ENCODE assay signal across 35 cellular contexts in genomic region chr2:130762910-130763385, GRCh38. TPM values are rescaled to one million over a fixed set of nuclear protein-coding genes. Genes with fewer than 3 reads are reported as not detected.
"Had no signal": no experiment of that assay in that cellular context is flagged by ENCODE, and none has a peak within 500 bp of the region (broad histone marks: within the 10 kb centered on the region; RNA-seq: fewer than 3 reads in every experiment).

No MANE protein-coding gene starts in this region.

- H3K9ac ChIP-seq: neural progenitor cell had no signal

- H2AFZ ChIP-seq: neural progenitor cell had no signal

- DNase-seq: effector CD8-positive, alpha-beta T cell; endodermal cell; foreskin fibroblast; gastrocnemius medialis; head of caudate nucleus; mesenchymal stem cell; midbrain; naive thymus-derived CD4-positive, alpha-beta T cell; nucleus accumbens; retina; right lobe of liver; stimulated activated CD4-positive, alpha-beta T cell treated with anti-CD3 and anti-CD28 coated beads, Interleukin-2, amount 100 ng/mL, for 24 hours; stimulated activated CD4-positive, alpha-beta T cell treated with anti-CD3 and anti-CD28 coated beads, Interleukin-4, amount 100 ng/mL, for 24 hours; stimulated activated naive CD4-positive, alpha-beta T cell treated with Interleukin-2 at 50 U/mL for 16 hours; stomach; thyroid gland; trophoblast cell had no signal

- H3K4me3 ChIP-seq: gastrocnemius medialis, neural progenitor cell, pancreas, right lobe of liver, smooth muscle cell, stomach, thyroid gland, vagina had no signal

- H3K27ac ChIP-seq: epithelial cell of prostate, gastrocnemius medialis, neural progenitor cell, pancreas, right lobe of liver, stomach, thyroid gland, vagina had no signal

- ATAC-seq: esophagus mucosa; gastrocnemius medialis; left lobe of liver; naive thymus-derived CD4-positive, alpha-beta T cell; pancreas; right lobe of liver; stimulated activated effector memory CD8-positive, alpha-beta T cell treated with anti-CD3 and anti-CD28 coated beads, Interleukin-12 subunit alpha, Interleukin-12 subunit beta, amount 100 ng/mL, for 72 hours had no signal

- H3K4me1 ChIP-seq: gastrocnemius medialis, neural progenitor cell, right lobe of liver, stomach, thyroid gland, vagina had no signal

- H3K27me3 ChIP-seq: pancreas, right lobe of liver, thyroid gland, vagina had no signal

- H3K36me3 ChIP-seq: gastrocnemius medialis, neural progenitor cell, pancreas, right lobe of liver, stomach, thyroid gland, vagina had no signal

- H3K9me3 ChIP-seq: gastrocnemius medialis, pancreas, right lobe of liver, stomach, thyroid gland, vagina had no signal

- H3K4me2 ChIP-seq: neural progenitor cell, smooth muscle cell had no signal

RNA-seq across cellular contexts. Expression of gene AMER3, which starts 7.6 kb away (rescaled TPM):
- total RNA-seq: esophagus mucosa; gastrocnemius medialis; glomerular endothelial cell; left lobe of liver; liver; lung microvascular endothelial cell; naive thymus-derived CD4-positive, alpha-beta T cell; posterior vena cava; pulmonary artery endothelial cell; right lobe of liver; smooth muscle cell; subcutaneous adipose tissue; ureter; vagina had no signal
- polyA plus RNA-seq: keratinocyte; liver; naive thymus-derived CD4-positive, alpha-beta T cell; smooth muscle cell had no signal

RNA-seq across cellular contexts. Expression of gene GPR148, which starts 34.1 kb away (rescaled TPM):
- total RNA-seq: endodermal cell; esophagus mucosa; gastrocnemius medialis; glomerular endothelial cell; left lobe of liver; liver; lung microvascular endothelial cell; mucosa of gallbladder; naive thymus-derived CD4-positive, alpha-beta T cell; posterior vena cava; pulmonary artery endothelial cell; right lobe of liver; smooth muscle cell; subcutaneous adipose tissue; temporal lobe; thyroid gland; ureter; vagina had no signal
- polyA plus RNA-seq: keratinocyte; liver; naive thymus-derived CD4-positive, alpha-beta T cell; smooth muscle cell; stomach had no signal
